In the genomic region with DNA sequence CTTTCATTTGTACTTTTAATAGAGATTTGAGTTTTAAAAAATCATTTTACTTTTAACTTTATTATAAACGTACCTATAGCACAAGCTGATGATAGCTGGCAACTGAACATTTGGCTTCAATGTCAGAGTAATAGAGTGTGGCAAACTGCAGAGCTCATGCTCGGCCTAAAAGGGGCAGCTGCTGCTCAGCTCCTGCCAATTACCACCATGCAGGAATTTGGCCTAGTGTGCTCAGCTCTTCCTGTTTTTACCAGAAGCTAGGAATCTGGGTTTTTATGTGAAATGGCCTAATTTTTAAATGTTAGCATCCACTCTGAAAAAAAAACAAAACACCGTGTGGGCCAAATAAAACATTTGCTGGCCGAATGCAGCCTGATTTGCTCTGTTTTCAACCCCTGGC, we compare ENCODE assay signal across 7 cellular contexts. TPM values are rescaled to one million over a fixed set of nuclear protein-coding genes. Genes with fewer than 3 reads are reported as not detected.
DNase-seq lines count a peak whose midpoint lies in the region; ATAC-seq, FAIRE-seq and TF ChIP-seq lines count a peak whose summit lies in the region.

No MANE protein-coding gene starts in this region.

- intact Hi-C loops in endothelial cell of umbilical vein (cut with micrococcal nuclease): loop anchor here (1.0 to 2.0 kb wide), 5 partner anchors 9 to 177 kb away; no protein-coding TSS in a partner anchor

- H3K36me3 ChIP-seq in Peyer's patch (peaks cover 0 to 12% (median 0%) of the 10 kb centered on the region in 3 donors), endothelial cell of umbilical vein (ENCODE audit: control insufficient read depth in 2 of 2, extremely low read depth in 1 of 2, insufficient read depth in 2 of 2, low read length in 2 of 2) (peaks cover 0 to 4% of the 10 kb centered on the region in 2 experiments)

- H3K4me1 ChIP-seq in Peyer's patch (peaks cover 0 to 31% (median 8%) of the 10 kb centered on the region in 4 donors), endothelial cell of umbilical vein (ENCODE audit: control insufficient read depth, extremely low read depth, insufficient read depth, low read length) (peaks cover 44% of the 10 kb centered on the region)

- DNase-seq in H4 (ENCODE audit: low spot score): peak; percentile 25
- DNase-seq in Peyer's patch: no peak
- peak; percentile 90 for DNase-seq in endothelial cell of umbilical vein (ENCODE audit: low read depth, low spot score)
- DNase-seq in progenitor cell of endocrine pancreas (ENCODE audit: low spot score, unreplicated experiment): no peak
- DNase-seq in NCI-H146 treated with DMSO at 0.1 percent for 48 hours (lab: John Stamatoyannopoulos, UW; ENCODE audit: unreplicated experiment): no peak

- no peaks in the 10 kb centered on the region for H3K9me1 ChIP-seq in endothelial cell of umbilical vein (replicated peaks; ENCODE audit: control insufficient read depth, extremely low read depth, insufficient read depth, low read length)

- H3K27ac Mint-ChIP-seq in progenitor cell of endocrine pancreas: no peak overlapping the region

- H3K27ac ChIP-seq in Peyer's patch (peak overlapping the region in 3 of 4 donors; percentile 90 to 94 (median 93)), endothelial cell of umbilical vein (ENCODE audit: insufficient read depth, low read depth, low read length) (peak overlapping the region; percentile 75)

- peaks cover 28% of the 10 kb centered on the region for H3K79me2 ChIP-seq in endothelial cell of umbilical vein (ENCODE audit: control insufficient read depth, insufficient read depth, low read length)

- H3K4me3 ChIP-seq in Peyer's patch (no peak overlapping the region), endothelial cell of umbilical vein (replicated peaks in 1 of 3; ENCODE audit: insufficient read depth in 1 of 3, low read depth in 1 of 3, low read length in 3 of 3) (peak overlapping the region in 1 of 3 experiments; percentile 76)

- peaks cover 4% of the 10 kb centered on the region for H3K36me3 Mint-ChIP-seq in progenitor cell of endocrine pancreas (ENCODE audit: insufficient read depth)

- ATAC-seq in GM21529 (IDR thresholded peaks at IDR 0.05; ENCODE audit: unreplicated experiment): no peak
- no peak for ATAC-seq in GM18511 (IDR thresholded peaks at IDR 0.05; ENCODE audit: unreplicated experiment)

- dilution Hi-C loops in endothelial cell of umbilical vein (cut with MboI; ENCODE audit: extremely low pct_ligation_motif_present, low sequenced_read_pairs): no loop called here

- no peak for TF ChIP-seq CTCF in Peyer's patch (IDR thresholded peaks at IDR 0.05)
- TF ChIP-seq CTCF in endothelial cell of umbilical vein (IDR thresholded peaks at IDR 0.05; ENCODE audit: extremely low read depth in 1 of 2, insufficient read depth in 1 of 2, low read depth in 1 of 2, low read length in 2 of 2): no peak
- TF ChIP-seq CTCF in progenitor cell of endocrine pancreas (IDR thresholded peaks at IDR 0.05; ENCODE audit: unreplicated experiment): no peak

- no peaks in the 10 kb centered on the region for H3K9me3 ChIP-seq in Peyer's patch
- no peaks in the 10 kb centered on the region for H3K9me3 ChIP-seq in endothelial cell of umbilical vein (replicated peaks; ENCODE audit: control insufficient read depth, insufficient read depth, low read length)

- H3K27me3 ChIP-seq in Peyer's patch: no peaks in the 10 kb centered on the region
- no peaks in the 10 kb centered on the region for H3K27me3 ChIP-seq in endothelial cell of umbilical vein (ENCODE audit: control insufficient read depth in 2 of 2, insufficient read depth in 2 of 2, low read length in 2 of 2)

- no peaks in the 10 kb centered on the region for H4K20me1 ChIP-seq in endothelial cell of umbilical vein (replicated peaks; ENCODE audit: control insufficient read depth, extremely low read depth, insufficient read depth, low read length)

- CTCF ChIA-PET in endothelial cell of umbilical vein (lab: Charles Lee): interaction anchor here (0.7 to 2.7 kb wide), 15 partner anchors 8 to 434 kb away, joined by 3 to 13 read pairs (median 3); a partner anchor contains a TSS

- H2AFZ ChIP-seq in endothelial cell of umbilical vein (ENCODE audit: low read depth, low read length): peak overlapping the region; percentile 32

- POLR2A ChIA-PET in endothelial cell of umbilical vein (lab: Charles Lee): interaction anchor here (0.7 to 2.0 kb wide), 3 partner anchors 9 to 126 kb away, joined by 3 to 9 read pairs (median 4); a partner anchor contains a TSS

- H3K4me2 ChIP-seq in endothelial cell of umbilical vein (ENCODE audit: insufficient read depth, low read length): peak overlapping the region; percentile 88

- no peaks in the 10 kb centered on the region for H3K27me3 Mint-ChIP-seq in progenitor cell of endocrine pancreas

- H3K9me3 Mint-ChIP-seq in progenitor cell of endocrine pancreas (ENCODE audit: low read depth): no peaks in the 10 kb centered on the region

- H3K9ac ChIP-seq in endothelial cell of umbilical vein (replicated peaks; ENCODE audit: extremely low read depth, insufficient read depth, low read length): peak overlapping the region; percentile 72

- TF ChIP-seq POLR2A in Peyer's patch (IDR thresholded peaks at IDR 0.05) (no peak), endothelial cell of umbilical vein (IDR thresholded peaks at IDR 0.05; ENCODE audit: low read depth, low read length) (no peak)

- FAIRE-seq in endothelial cell of umbilical vein (lab: Jason Lieb, UNC): peak; percentile 88

- H3K4me3 Mint-ChIP-seq in progenitor cell of endocrine pancreas (ENCODE audit: low read depth): peak overlapping the region; percentile 90

- H3K4me1 Mint-ChIP-seq in progenitor cell of endocrine pancreas (ENCODE audit: low read depth): peaks cover 53% of the 10 kb centered on the region

- BruUV-seq in endothelial cell of umbilical vein (replicated peaks; lab: Mats Ljungman, UMichigan): no TSS peak

TF ChIP-seq in endothelial cell of umbilical vein, 7 proteins besides CTCF, POLR2A, EP300 and RAD21:
- TF ChIP-seq POLR2AphosphoS5 (IDR thresholded peaks at IDR 0.05; ENCODE audit: insufficient read depth, low read depth, low read length) (peak; percentile 27), GATA2 (IDR thresholded peaks at IDR 0.05; ENCODE audit: insufficient read depth, insufficient read length, low read depth, low read length) (no peak)

RNA-seq across cellular contexts. Expression of a gene that starts 1.8 kb away (rescaled TPM):
- total RNA-seq in H4 (2014; rRNA removed; shearing (Covaris generic)): 12.4 and 23.6 TPM in 2 replicates
- total RNA-seq in Peyer's patch: 10 to 100 TPM; 10.9 to 85.0 (median 26.4) TPM
- 36.6 and 41.7 TPM in 2 replicates for total RNA-seq in endothelial cell of umbilical vein
- polyA plus RNA-seq in endothelial cell of umbilical vein: 38.4 and 44.3 TPM in 2 replicates
- 26.1 and 28.0 TPM in 2 replicates for polyA plus RNA-seq in endothelial cell of umbilical vein (2011; cell fraction: cytosol; rRNA removed)
- polyA plus RNA-seq in endothelial cell of umbilical vein (2011; cell fraction: nucleus; rRNA removed): 105 and 116 TPM in 2 replicates
- 18.0 and 23.9 TPM in 2 replicates for polyA plus RNA-seq in endothelial cell of umbilical vein (2012)
- 67.1 and 91.1 TPM in 2 replicates for polyA minus RNA-seq in endothelial cell of umbilical vein
- polyA minus RNA-seq in endothelial cell of umbilical vein (2011; cell fraction: cytosol; rRNA and poly(A)+ RNA removed): 9.4 TPM
- 56.9 and 73.7 TPM in 2 replicates for polyA minus RNA-seq in endothelial cell of umbilical vein (2011; cell fraction: nucleus; rRNA and poly(A)+ RNA removed)
- 69.6 and 75.6 TPM in 2 replicates for total RNA-seq in progenitor cell of endocrine pancreas

RNA-seq across cellular contexts. Expression of a gene that starts 2.0 kb away (rescaled TPM):
- 35.4 and 40.5 TPM in 2 replicates for total RNA-seq in H4 (2014; rRNA removed; shearing (Covaris generic))
- total RNA-seq in Peyer's patch: 100 to 1,000 TPM in 1 of 4 donors, 10 to 100 TPM in 3; 19.8 to 106 (median 38.3) TPM
- 33.2 and 39.5 TPM in 2 replicates for total RNA-seq in endothelial cell of umbilical vein
- 11.0 and 17.4 TPM in 2 replicates for polyA plus RNA-seq in endothelial cell of umbilical vein
- 19.7 and 19.8 TPM in 2 replicates for polyA plus RNA-seq in endothelial cell of umbilical vein (2011; cell fraction: cytosol; rRNA removed)
- 54.2 and 68.8 TPM in 2 replicates for polyA plus RNA-seq in endothelial cell of umbilical vein (2011; cell fraction: nucleus; rRNA removed)
- polyA plus RNA-seq in endothelial cell of umbilical vein (2012): 16.1 and 22.9 TPM in 2 replicates
- polyA minus RNA-seq in endothelial cell of umbilical vein: 14.0 and 16.5 TPM in 2 replicates
- 28.5 TPM for polyA minus RNA-seq in endothelial cell of umbilical vein (2011; cell fraction: cytosol; rRNA and poly(A)+ RNA removed)
- polyA minus RNA-seq in endothelial cell of umbilical vein (2011; cell fraction: nucleus; rRNA and poly(A)+ RNA removed): 35.0 and 41.0 TPM in 2 replicates
- total RNA-seq in progenitor cell of endocrine pancreas: 32.5 and 37.1 TPM in 2 replicates

RNA-seq across cellular contexts. Expression of a gene that starts 13.3 kb away (rescaled TPM):
- total RNA-seq in H4 (2014; rRNA removed; shearing (Covaris generic)): 0.06 TPM in 1 of 2 replicates, not detected in the other
- total RNA-seq in Peyer's patch (under 1 TPM in 1 of 4 donors, not detected in 3; 0.54 TPM), endothelial cell of umbilical vein (0.25 and 0.49 TPM in 2 replicates), progenitor cell of endocrine pancreas (6.6 and 6.8 TPM in 2 replicates)
- polyA plus RNA-seq in endothelial cell of umbilical vein: 0.15 and 0.19 TPM in 2 replicates
- polyA plus RNA-seq in endothelial cell of umbilical vein (2011; cell fraction: cytosol; rRNA removed): 0.05 and 0.10 TPM in 2 replicates
- polyA plus RNA-seq in endothelial cell of umbilical vein (2011; cell fraction: nucleus; rRNA removed): 0.88 and 1.0 TPM in 2 replicates
- polyA plus RNA-seq in endothelial cell of umbilical vein (2012): 0.12 and 0.14 TPM in 2 replicates
- 0.10 TPM in 1 of 2 replicates, not detected in the other for polyA minus RNA-seq in endothelial cell of umbilical vein
- not detected for polyA minus RNA-seq in endothelial cell of umbilical vein (2011; cell fraction: cytosol; rRNA and poly(A)+ RNA removed)
- 0.43 and 0.82 TPM in 2 replicates for polyA minus RNA-seq in endothelial cell of umbilical vein (2011; cell fraction: nucleus; rRNA and poly(A)+ RNA removed)

Comparison
In these comparisons a context has a peak if more than half of its experiments do, and no peak if none do; other contexts are left out.
1. DNase-seq: peak in H4 (single experiment) and endothelial cell of umbilical vein (single experiment); none in Peyer's patch (0 of 3), progenitor cell of endocrine pancreas (single experiment) and NCI-H146 treated with DMSO at 0.1 percent for 48 hours (single experiment).